17 cellular contexts compared by ENCODE assay signal in the genomic region with DNA sequence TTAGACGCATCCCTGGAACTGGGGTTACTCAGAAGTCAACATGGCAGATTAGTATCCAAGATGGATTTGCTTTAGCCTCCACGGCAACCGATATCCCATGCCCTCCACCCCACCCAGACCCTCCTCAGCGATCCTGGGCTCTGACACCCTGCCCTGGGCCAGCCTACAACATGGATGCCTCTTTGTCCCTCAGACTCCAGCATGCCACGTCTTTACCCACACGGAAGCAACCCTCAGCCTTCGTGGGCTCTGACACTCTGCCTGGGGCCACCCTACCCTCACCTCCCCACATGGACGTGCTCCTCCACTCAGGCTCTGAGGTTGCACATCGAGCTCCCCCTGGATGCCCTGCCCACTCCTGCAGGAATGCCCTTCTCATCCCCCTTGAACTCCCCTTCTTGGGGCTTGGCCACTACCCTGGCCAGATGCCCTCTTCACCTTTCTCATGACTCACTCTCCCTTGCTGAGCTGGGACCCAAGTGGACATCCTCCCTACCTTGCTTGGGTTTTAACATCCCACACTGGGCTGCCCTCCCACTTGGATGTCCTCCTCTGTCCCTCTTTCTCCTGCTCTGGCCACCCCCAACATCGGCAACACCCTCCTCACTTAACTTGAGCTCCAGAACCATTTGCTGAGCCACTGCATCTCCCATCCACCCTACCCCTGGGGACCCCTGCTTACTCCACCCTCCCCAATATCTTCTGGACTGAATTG. TPM values are rescaled to one million over a fixed set of nuclear protein-coding genes. Genes with fewer than 3 reads are reported as not detected.
DNase-seq lines count a peak whose midpoint lies in the region; ATAC-seq, FAIRE-seq and TF ChIP-seq lines count a peak whose summit lies in the region.
"Had no signal": no experiment of that assay in that cellular context is flagged by ENCODE, and none has a peak within 500 bp of the region (broad histone marks: within the 10 kb centered on the region; RNA-seq: fewer than 3 reads in every experiment).

No MANE protein-coding gene starts in this region.

- intact Hi-C loops in left lung (cut with DNase I): no loop called here

- no peaks in the 10 kb centered on the region for H3K36me3 ChIP-seq in left lung

- FAIRE-seq in GM12892 (lab: Jason Lieb, UNC) (no peak), HTR-8/SVneo (lab: Jason Lieb, UNC) (peak; percentile 80)
- FAIRE-seq: GM12891 had no signal

- H3K9me3 ChIP-seq in left lung: no peaks in the 10 kb centered on the region

- H3K4me3 Mint-ChIP-seq in endothelial cell (ENCODE audit: unreplicated experiment) (no peak overlapping the region), osteocyte (ENCODE audit: unreplicated experiment) (no peak overlapping the region)
- H3K4me3 Mint-ChIP-seq: CD14-positive monocyte had no signal

- no peaks in the 10 kb centered on the region for H3K27me3 ChIP-seq in left lung

- H3K4me3 ChIP-seq in left lung: no peak overlapping the region
- H3K4me3 ChIP-seq: SK-N-MC had no signal

- H3K4me1 Mint-ChIP-seq in endothelial cell (ENCODE audit: unreplicated experiment) (no peaks in the 10 kb centered on the region), osteocyte (ENCODE audit: unreplicated experiment) (peaks cover 54% of the 10 kb centered on the region)
- H3K4me1 Mint-ChIP-seq: CD14-positive monocyte had no signal

- H3K9me3 Mint-ChIP-seq in endothelial cell (ENCODE audit: unreplicated experiment) (no peaks in the 10 kb centered on the region), osteocyte (ENCODE audit: unreplicated experiment) (peaks cover 8% of the 10 kb centered on the region)

- H3K36me3 Mint-ChIP-seq in endothelial cell (ENCODE audit: low read depth, unreplicated experiment): peaks cover 3% of the 10 kb centered on the region
- peaks cover 4% of the 10 kb centered on the region for H3K36me3 Mint-ChIP-seq in osteocyte (ENCODE audit: unreplicated experiment)
- H3K36me3 Mint-ChIP-seq: CD14-positive monocyte had no signal

- no peaks in the 10 kb centered on the region for H3K4me1 ChIP-seq in left lung

- no peak overlapping the region for H3K27ac ChIP-seq in left lung
- H3K27ac ChIP-seq: SK-N-MC had no signal

- DNase-seq in GM12892 (ENCODE audit: insufficient read length) (peak; percentile 8), HTR-8/SVneo (ENCODE audit: insufficient read length, low spot score) (no peak), endothelial cell (ENCODE audit: low spot score) (no peak), osteocyte (ENCODE audit: extremely low spot score, unreplicated experiment) (no peak), dermis blood vessel endothelial cell (no peak), left lung (no peak)
- DNase-seq in stimulated activated CD4-positive, alpha-beta T cell treated with anti-CD3 and anti-CD28 coated beads, Interleukin-4, amount 100 ng/mL, for 1 hour: no peak
- DNase-seq: AML-193, GF-D8, KBM-7, NCI-H1048, NCI-H146, NCI-H2081 treated with DMSO at 0.1 percent for 48 hours, NCI-H510A had no signal

- peaks cover 5% of the 10 kb centered on the region for H3K27me3 Mint-ChIP-seq in endothelial cell (ENCODE audit: unreplicated experiment)
- H3K27me3 Mint-ChIP-seq in osteocyte (ENCODE audit: unreplicated experiment): no peaks in the 10 kb centered on the region

- TF ChIP-seq POLR2A in GM12892 (IDR thresholded peaks at IDR 0.05; ENCODE audit: low read depth, low read length): no peak

- ATAC-seq in left lung: no peak

- H3K27ac Mint-ChIP-seq in endothelial cell (ENCODE audit: unreplicated experiment) (peak overlapping the region; percentile 7), osteocyte (ENCODE audit: unreplicated experiment) (peak overlapping the region; percentile 39)
- H3K27ac Mint-ChIP-seq: CD14-positive monocyte had no signal

- TF ChIP-seq CTCF in endothelial cell (IDR thresholded peaks at IDR 0.05; ENCODE audit: unreplicated experiment) (no peak), osteocyte (IDR thresholded peaks at IDR 0.05) (no peak), left lung (IDR thresholded peaks at IDR 0.05) (no peak)

RNA-seq across cellular contexts. Expression of a gene that starts 18.3 kb away (rescaled TPM):
- polyA plus RNA-seq in GM12892 (2012; ENCODE audit: missing spikeins): not detected
- 28.1 TPM for total RNA-seq in endothelial cell (ENCODE audit: unreplicated experiment)
- 4.3 and 6.6 TPM in 2 replicates for total RNA-seq in osteocyte
- total RNA-seq in dermis blood vessel endothelial cell: 0.17 and 0.19 TPM in 2 replicates
- total RNA-seq in left lung: 10 to 100 TPM in 1 of 2 donors, 1 to 10 TPM in 1; 4.4 to 10.7 TPM
- polyA plus RNA-seq: CD14-positive monocyte had no signal

RNA-seq across cellular contexts. Expression of a gene that starts 54.5 kb away (rescaled TPM):
- 4.8 TPM for polyA plus RNA-seq in GM12892 (2012; ENCODE audit: missing spikeins)
- total RNA-seq in endothelial cell (ENCODE audit: unreplicated experiment) (6.8 TPM), osteocyte (25,918 and 28,023 TPM in 2 replicates), dermis blood vessel endothelial cell (4.2 and 12.6 TPM in 2 replicates), left lung (1,000 to 10,000 TPM in 1 of 2 donors, 100 to 1,000 TPM in 1; 867 to 4,830 TPM)
- polyA plus RNA-seq: CD14-positive monocyte had no signal

Comparison
In these comparisons a context has a peak if more than half of its experiments do, and no peak if none do; other contexts are left out.
1. RNA of a gene that starts 54.5 kb away (total RNA-seq): 25,918 to 28,023 TPM in osteocyte and 867 to 4,830 TPM in left lung; 4.2 to 12.6 TPM in dermis blood vessel endothelial cell and 6.8 TPM in endothelial cell (single experiment); every median in the first group is over 10 times any median in the second.